ENCODE assay signal across 12 cellular contexts in the genomic region with DNA sequence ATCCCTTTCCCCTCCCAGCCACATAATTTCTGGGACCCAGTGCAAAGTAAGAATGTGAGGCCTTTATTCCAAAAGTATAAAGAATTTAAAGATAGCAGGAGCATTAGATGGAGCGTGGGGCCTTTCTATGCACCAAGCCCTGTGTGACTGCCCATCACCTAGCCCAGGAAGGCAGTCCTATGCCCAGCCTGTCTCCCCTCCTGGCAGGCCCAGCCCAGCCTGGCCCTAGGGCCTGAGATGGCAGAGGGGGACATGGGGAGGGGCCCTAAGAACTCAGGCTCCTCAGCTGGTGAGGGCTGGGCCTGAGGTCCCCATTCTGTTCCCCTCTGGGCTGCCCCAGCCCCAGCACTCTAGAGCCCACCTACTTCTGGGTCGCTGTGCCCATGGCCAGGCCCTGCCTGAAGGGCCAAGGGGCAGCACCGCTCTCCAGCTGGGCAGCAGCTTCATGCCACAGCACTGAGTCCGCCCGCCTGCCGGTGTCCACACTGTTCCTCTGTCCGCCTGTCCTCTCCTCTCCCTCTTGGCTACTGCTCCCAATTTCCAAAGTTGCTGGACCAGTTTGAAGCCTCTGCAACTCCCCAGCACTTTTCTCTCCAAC. TPM values are rescaled to one million over a fixed set of nuclear protein-coding genes. Genes with fewer than 3 reads are reported as not detected.
DNase-seq lines count a peak whose midpoint lies in the region; ATAC-seq and TF ChIP-seq lines count a peak whose summit lies in the region.
"Had no signal": no experiment of that assay in that cellular context is flagged by ENCODE, and none has a peak within 500 bp of the region (broad histone marks: within the 10 kb centered on the region; RNA-seq: fewer than 3 reads in every experiment).

No MANE protein-coding gene starts in this region.

- no peak for TF ChIP-seq EP300 in transverse colon (IDR thresholded peaks at IDR 0.05; ENCODE audit: low read depth)

- H3K36me3 Mint-ChIP-seq in activated naive CD4-positive, alpha-beta T cell treated with anti-CD3 and anti-CD28 coated beads, Interleukin-2, amount 50 U/mL, for 72 hours = no peaks in the 10 kb centered on the region
- peaks cover 3% of the 10 kb centered on the region for H3K36me3 Mint-ChIP-seq in activated T-helper 1 cell treated with anti-CD3 and anti-CD28 coated beads, Interleukin-12 subunit alpha, Interleukin-12 subunit beta, Interleukin-2, Interleukin-4 antibody, amounts not matched to agents 30 ng/mL and 10 ng/mL and 1 ng/mL, durations not matched to agents 14 hours and 24 hours and 36 hours (ENCODE audit: low read depth)
- peaks cover 1% of the 10 kb centered on the region for H3K36me3 Mint-ChIP-seq in memory B cell

- H3K4me3 ChIP-seq in transverse colon = no peak overlapping the region
- H3K4me3 ChIP-seq: cardiac muscle cell had no signal

- ATAC-seq in activated naive CD4-positive, alpha-beta T cell treated with anti-CD3 and anti-CD28 coated beads, Interleukin-2, amount 50 U/mL, for 72 hours = no peak
- no peak for ATAC-seq in memory B cell (ENCODE audit: low read depth)
- no peak for ATAC-seq in GM18909 (IDR thresholded peaks at IDR 0.05; ENCODE audit: poor library complexity, unreplicated experiment)
- ATAC-seq: left lung had no signal

- no peak for DNase-seq in activated naive CD4-positive, alpha-beta T cell treated with anti-CD3 and anti-CD28 coated beads, Interleukin-2, amount 50 U/mL, for 72 hours (ENCODE audit: low spot score in 2 of 2)
- no peak for DNase-seq in activated naive CD4-positive, alpha-beta T cell treated with Interleukin-2 at 50 U/mL for 16 hours
- no peak for DNase-seq in activated T-helper 1 cell treated with anti-CD3 and anti-CD28 coated beads, Interleukin-12 subunit alpha, Interleukin-12 subunit beta, Interleukin-2, Interleukin-4 antibody, amounts not matched to agents 30 ng/mL and 10 ng/mL and 1 ng/mL, durations not matched to agents 14 hours and 24 hours and 36 hours (ENCODE audit: low spot score)
- DNase-seq in memory B cell (ENCODE audit: low spot score in 2 of 2) = no peak
- no peak for DNase-seq in transverse colon
- no peak for DNase-seq in NCI-H2029 (lab: John Stamatoyannopoulos, UW)
- no peak for DNase-seq in GM13976 (ENCODE audit: low spot score)
- DNase-seq: foreskin melanocyte had no signal

- peak overlapping the region; percentile 73 to 86 for H3K27ac Mint-ChIP-seq in activated naive CD4-positive, alpha-beta T cell treated with anti-CD3 and anti-CD28 coated beads, Interleukin-2, amount 50 U/mL, for 72 hours
- H3K27ac Mint-ChIP-seq in activated T-helper 1 cell treated with anti-CD3 and anti-CD28 coated beads, Interleukin-12 subunit alpha, Interleukin-12 subunit beta, Interleukin-2, Interleukin-4 antibody, amounts not matched to agents 30 ng/mL and 10 ng/mL and 1 ng/mL, durations not matched to agents 14 hours and 24 hours and 36 hours = peak overlapping the region; percentile 86
- H3K27ac Mint-ChIP-seq in memory B cell = peak overlapping the region; percentile 45

- TF ChIP-seq POLR2A in transverse colon (IDR thresholded peaks at IDR 0.05) = no peak

- H3K4me1 Mint-ChIP-seq in activated T-helper 1 cell treated with anti-CD3 and anti-CD28 coated beads, Interleukin-12 subunit alpha, Interleukin-12 subunit beta, Interleukin-2, Interleukin-4 antibody, amounts not matched to agents 30 ng/mL and 10 ng/mL and 1 ng/mL, durations not matched to agents 14 hours and 24 hours and 36 hours (ENCODE audit: low read depth) = peaks cover 53% of the 10 kb centered on the region
- H3K4me1 Mint-ChIP-seq in memory B cell = peaks cover 42% of the 10 kb centered on the region

- TF ChIP-seq CTCF in transverse colon (IDR thresholded peaks at IDR 0.05) (no peak), GM13976 (IDR thresholded peaks at IDR 0.05; ENCODE audit: borderline replicate concordance, control extremely low read depth, extremely low read depth, insufficient read depth, missing control alignments) (no peak)

- H3K4me3 Mint-ChIP-seq in activated T-helper 1 cell treated with anti-CD3 and anti-CD28 coated beads, Interleukin-12 subunit alpha, Interleukin-12 subunit beta, Interleukin-2, Interleukin-4 antibody, amounts not matched to agents 30 ng/mL and 10 ng/mL and 1 ng/mL, durations not matched to agents 14 hours and 24 hours and 36 hours = peak overlapping the region; percentile 1
- peak overlapping the region; percentile 6 for H3K4me3 Mint-ChIP-seq in memory B cell

- intact Hi-C loops in activated T-helper 1 cell treated with anti-CD3 and anti-CD28 coated beads, Interleukin-12 subunit alpha, Interleukin-12 subunit beta, Interleukin-2, Interleukin-4 antibody, amounts not matched to agents 30 ng/mL and 10 ng/mL and 1 ng/mL, durations not matched to agents 14 hours and 24 hours and 36 hours (cut with micrococcal nuclease) = loop anchor here (2.0 kb wide), 1 partner anchor 13 kb away; no protein-coding TSS in a partner anchor
- intact Hi-C loops in transverse colon (cut with DNase I; ENCODE audit: low total_unique reads) = no loop called here

- no peaks in the 10 kb centered on the region for H3K27me3 ChIP-seq in transverse colon
- H3K27me3 ChIP-seq: cardiac muscle cell, left lung had no signal

- no peaks in the 10 kb centered on the region for H3K27me3 Mint-ChIP-seq in activated T-helper 1 cell treated with anti-CD3 and anti-CD28 coated beads, Interleukin-12 subunit alpha, Interleukin-12 subunit beta, Interleukin-2, Interleukin-4 antibody, amounts not matched to agents 30 ng/mL and 10 ng/mL and 1 ng/mL, durations not matched to agents 14 hours and 24 hours and 36 hours (ENCODE audit: insufficient read depth)
- no peaks in the 10 kb centered on the region for H3K27me3 Mint-ChIP-seq in memory B cell

- peak overlapping the region in 3 of 4 donors; percentile 45 to 79 (median 68) for H3K27ac ChIP-seq in transverse colon
- H3K27ac ChIP-seq: cardiac muscle cell had no signal

- no peaks in the 10 kb centered on the region for H3K9me3 ChIP-seq in transverse colon
- H3K9me3 ChIP-seq: left lung had no signal

- no peaks in the 10 kb centered on the region for H3K9me3 Mint-ChIP-seq in activated naive CD4-positive, alpha-beta T cell treated with anti-CD3 and anti-CD28 coated beads, Interleukin-2, amount 50 U/mL, for 72 hours
- H3K9me3 Mint-ChIP-seq in activated T-helper 1 cell treated with anti-CD3 and anti-CD28 coated beads, Interleukin-12 subunit alpha, Interleukin-12 subunit beta, Interleukin-2, Interleukin-4 antibody, amounts not matched to agents 30 ng/mL and 10 ng/mL and 1 ng/mL, durations not matched to agents 14 hours and 24 hours and 36 hours = no peaks in the 10 kb centered on the region
- H3K9me3 Mint-ChIP-seq in memory B cell = no peaks in the 10 kb centered on the region

- no peaks in the 10 kb centered on the region for H3K36me3 ChIP-seq in transverse colon
- H3K36me3 ChIP-seq: cardiac muscle cell, left lung had no signal

- 30 to 79% methylated on average over 2 to 7 of the region's 7 CpGs for WGBS in transverse colon (ENCODE audit: low coverage in 1 of 2), 2 donors

- in situ Hi-C loops in transverse colon (cut with MboI; ENCODE audit: low pct_ligation_motif_present in 1 of 4, low pct_unique_long_range_greater_than_20kb in 1 of 4, low sequenced_read_pairs in 3 of 4) = no loop called here
- in situ Hi-C loops in GM13976 (cut with MboI; ENCODE audit: low sequenced_read_pairs, unreplicated experiment) = no loop called here

- peaks cover 11 to 52% (median 46%) of the 10 kb centered on the region in 4 donors for H3K4me1 ChIP-seq in transverse colon

RNA-seq across cellular contexts. Expression of a gene that starts 1.0 kb away (rescaled TPM):
- 1 to 10 TPM in 1 of 2 donors, under 1 TPM in 1; 0.25 to 2.3 TPM for total RNA-seq in activated naive CD4-positive, alpha-beta T cell treated with anti-CD3 and anti-CD28 coated beads, Interleukin-2, amount 50 U/mL, for 72 hours
- total RNA-seq in activated T-helper 1 cell treated with anti-CD3 and anti-CD28 coated beads, Interleukin-12 subunit alpha, Interleukin-12 subunit beta, Interleukin-2, Interleukin-4 antibody, amounts not matched to agents 30 ng/mL and 10 ng/mL and 1 ng/mL, durations not matched to agents 14 hours and 24 hours and 36 hours = 1.4 and 1.5 TPM in 2 replicates
- 1 to 10 TPM in 2 of 4 donors, under 1 TPM in 1, not detected in 1; 0.80 to 9.5 (median 7.4) TPM for total RNA-seq in transverse colon
- total RNA-seq: cardiac muscle cell, right cardiac atrium had no signal

RNA-seq across cellular contexts. Expression of a gene that starts 5.6 kb away (rescaled TPM):
- 10 to 100 TPM; 14.2 to 24.1 TPM for total RNA-seq in activated naive CD4-positive, alpha-beta T cell treated with anti-CD3 and anti-CD28 coated beads, Interleukin-2, amount 50 U/mL, for 72 hours
- total RNA-seq in activated T-helper 1 cell treated with anti-CD3 and anti-CD28 coated beads, Interleukin-12 subunit alpha, Interleukin-12 subunit beta, Interleukin-2, Interleukin-4 antibody, amounts not matched to agents 30 ng/mL and 10 ng/mL and 1 ng/mL, durations not matched to agents 14 hours and 24 hours and 36 hours = 38.1 and 38.8 TPM in 2 replicates
- 10 to 100 TPM in 1 of 4 donors, 1 to 10 TPM in 1, not detected in 2; 4.0 to 39.2 TPM for total RNA-seq in transverse colon

RNA-seq across cellular contexts. Expression of a gene that starts 10.8 kb away (rescaled TPM):
- 1 to 10 TPM; 3.3 to 4.3 TPM for total RNA-seq in activated naive CD4-positive, alpha-beta T cell treated with anti-CD3 and anti-CD28 coated beads, Interleukin-2, amount 50 U/mL, for 72 hours
- total RNA-seq in activated T-helper 1 cell treated with anti-CD3 and anti-CD28 coated beads, Interleukin-12 subunit alpha, Interleukin-12 subunit beta, Interleukin-2, Interleukin-4 antibody, amounts not matched to agents 30 ng/mL and 10 ng/mL and 1 ng/mL, durations not matched to agents 14 hours and 24 hours and 36 hours = 9.1 and 9.3 TPM in 2 replicates
- total RNA-seq in transverse colon = 1 to 10 TPM in 1 of 4 donors, under 1 TPM in 2, not detected in 1; 0.55 to 1.1 (median 0.60) TPM

RNA-seq across cellular contexts. Expression of a gene that starts 19.8 kb away (rescaled TPM):
- 1 to 10 TPM; 6.8 to 8.9 TPM for total RNA-seq in activated naive CD4-positive, alpha-beta T cell treated with anti-CD3 and anti-CD28 coated beads, Interleukin-2, amount 50 U/mL, for 72 hours
- 4.1 and 5.3 TPM in 2 replicates for total RNA-seq in activated T-helper 1 cell treated with anti-CD3 and anti-CD28 coated beads, Interleukin-12 subunit alpha, Interleukin-12 subunit beta, Interleukin-2, Interleukin-4 antibody, amounts not matched to agents 30 ng/mL and 10 ng/mL and 1 ng/mL, durations not matched to agents 14 hours and 24 hours and 36 hours
- total RNA-seq in transverse colon = 1 to 10 TPM in 2 of 4 donors, not detected in 2; 3.0 TPM

RNA-seq across cellular contexts. Expression of a gene that starts 42.4 kb away (rescaled TPM):
- 100 to 1,000 TPM in 1 of 2 donors, 10 to 100 TPM in 1; 85.7 to 111 TPM for total RNA-seq in activated naive CD4-positive, alpha-beta T cell treated with anti-CD3 and anti-CD28 coated beads, Interleukin-2, amount 50 U/mL, for 72 hours
- total RNA-seq in activated T-helper 1 cell treated with anti-CD3 and anti-CD28 coated beads, Interleukin-12 subunit alpha, Interleukin-12 subunit beta, Interleukin-2, Interleukin-4 antibody, amounts not matched to agents 30 ng/mL and 10 ng/mL and 1 ng/mL, durations not matched to agents 14 hours and 24 hours and 36 hours = 88.4 and 97.3 TPM in 2 replicates
- total RNA-seq in transverse colon = 10 to 100 TPM; 13.8 to 67.3 (median 36.5) TPM
